In genomic region chr20:17968366-17969275, GRCh38 we compare ENCODE assay signal across 8 cellular contexts. TPM values are rescaled to one million over a fixed set of nuclear protein-coding genes. Genes with fewer than 3 reads are reported as not detected.
DNase-seq lines count a peak whose midpoint lies in the region; ATAC-seq and TF ChIP-seq lines count a peak whose summit lies in the region.

Gene MGME1, plus strand, starts transcription at chr20:17969018. Its CDS starts 842 bp downstream, at chr20:17969860.
Gene SNX5, minus strand, starts transcription at chr20:17968794. Its CDS starts 369 bp downstream, at chr20:17968425.

- TF ChIP-seq CTCF in esophagus squamous epithelium (IDR thresholded peaks at IDR 0.05) = no peak

- H3K27me3 ChIP-seq in Karpas-422 (ENCODE audit: low read length) (no peaks in the 10 kb centered on the region), esophagus squamous epithelium (no peaks in the 10 kb centered on the region)

- peak; percentile 72 for ATAC-seq in GM21825 (IDR thresholded peaks at IDR 0.05; ENCODE audit: unreplicated experiment)

- peaks cover 42% of the 10 kb centered on the region for H4K20me1 ChIP-seq in Karpas-422 (ENCODE audit: insufficient read depth, low read depth, low read length)

- H3K4me1 ChIP-seq in Karpas-422 (ENCODE audit: low read length) = peaks cover 75% of the 10 kb centered on the region
- peaks cover 14 to 81% (median 50%) of the 10 kb centered on the region in 3 donors for H3K4me1 ChIP-seq in esophagus squamous epithelium

- H3K9me2 ChIP-seq in Karpas-422 (replicated peaks; ENCODE audit: insufficient read depth, low read length) = no peaks in the 10 kb centered on the region

- no peaks in the 10 kb centered on the region for H3K9me3 ChIP-seq in Karpas-422 (ENCODE audit: low read length)
- no peaks in the 10 kb centered on the region for H3K9me3 ChIP-seq in esophagus squamous epithelium

- H3K4me3 ChIP-seq in Karpas-422 (ENCODE audit: low read length) (peak within 1 kb of the TSS; percentile 79), esophagus squamous epithelium (peak within 1 kb of the TSS; percentile 83 to 93 (median 90))

- peak; percentile 93 for DNase-seq in DMS79 treated with DMSO at 0.1 percent for 48 hours (lab: John Stamatoyannopoulos, UW)
- peak; percentile 100 for DNase-seq in Karpas-422
- peak; percentile 100 for DNase-seq in RKO (ENCODE audit: low spot score)
- peak; percentile 98 for DNase-seq in activated T-helper 1 cell treated with Interleukin-2 at 50 U/mL for 16 hours (ENCODE audit: low read depth)
- peak; percentile 95 for DNase-seq in esophagus squamous epithelium (lab: John Stamatoyannopoulos, UW)
- DNase-seq in myocyte (ENCODE audit: low read depth) = peak; percentile 100
- DNase-seq in stimulated activated CD8-positive, alpha-beta memory T cell treated with anti-CD3 and anti-CD28 coated beads, Interleukin-7, amount 100 ng/mL, for 48 hours (ENCODE audit: extremely low read depth in 1 of 2, low read depth in 1 of 2) = peak; percentile 97 to 99

- H3K27ac ChIP-seq in Karpas-422 (ENCODE audit: low read length) = peak within 1 kb of the TSS; percentile 97
- H3K27ac ChIP-seq in esophagus squamous epithelium = peak within 1 kb of the TSS; percentile 94 to 98 (median 98)

- H3K4me2 ChIP-seq in Karpas-422 (ENCODE audit: low read depth, low read length, poor library complexity, severe bottlenecking) = peak within 1 kb of the TSS; percentile 93

- intact Hi-C loops in esophagus squamous epithelium (cut with DNase I) = no loop called here

- H2AFZ ChIP-seq in Karpas-422 (ENCODE audit: low read length) = no peak within 1 kb of the TSS; the same call in 1 of the 2 replicates

- H3K36me3 ChIP-seq in Karpas-422 (ENCODE audit: insufficient read depth, low read length) (peaks cover 51% of the 10 kb centered on the region), esophagus squamous epithelium (peaks cover 0 to 2% (median 0%) of the 10 kb centered on the region in 3 donors)

- peak within 1 kb of the TSS; percentile 98 for H3K9ac ChIP-seq in Karpas-422 (ENCODE audit: low read length)

- TF ChIP-seq POLR2A in esophagus squamous epithelium (IDR thresholded peaks at IDR 0.05) = peak in 3 of 4 donors; percentile 36 to 59 (median 59)

- 0 to 7% methylated on average over 3 to 13 of the region's 96 CpGs for WGBS in esophagus squamous epithelium, 2 donors

- peaks cover 96% of the 10 kb centered on the region for H3K79me2 ChIP-seq in Karpas-422 (ENCODE audit: low read length)

RNA-seq across cellular contexts. Expression of gene MGME1, which starts in this region (rescaled TPM):
- total RNA-seq in Karpas-422 (2014; rRNA removed; shearing (Covaris generic); ENCODE audit: low replicate concordance) = 23.3 and 26.5 TPM in 2 replicates
- total RNA-seq in esophagus squamous epithelium (10 to 100 TPM; 11.2 to 18.9 (median 12.0) TPM), myocyte (10.9 and 11.3 TPM in 2 replicates)
- 12.4 TPM for polyA plus RNA-seq in myocyte (2012)

RNA-seq across cellular contexts. Expression of gene SNX5, which starts in this region (rescaled TPM):
- total RNA-seq in Karpas-422 (2014; rRNA removed; shearing (Covaris generic); ENCODE audit: low replicate concordance) = 195 and 298 TPM in 2 replicates
- total RNA-seq in esophagus squamous epithelium (100 to 1,000 TPM in 2 of 4 donors, 10 to 100 TPM in 2; 43.6 to 137 (median 98.5) TPM), myocyte (45.9 and 57.1 TPM in 2 replicates)
- polyA plus RNA-seq in myocyte (2012) = 38.6 TPM

Comparison
In these comparisons a context has a peak if more than half of its experiments do, and no peak if none do; other contexts are left out.
1. Peak in every context shown above with its lines: DNase-seq, ATAC-seq, H3K4me3 ChIP-seq and H3K27ac ChIP-seq.